Comparison of ENCODE assay signal across 1 cellular context in the genomic region with DNA sequence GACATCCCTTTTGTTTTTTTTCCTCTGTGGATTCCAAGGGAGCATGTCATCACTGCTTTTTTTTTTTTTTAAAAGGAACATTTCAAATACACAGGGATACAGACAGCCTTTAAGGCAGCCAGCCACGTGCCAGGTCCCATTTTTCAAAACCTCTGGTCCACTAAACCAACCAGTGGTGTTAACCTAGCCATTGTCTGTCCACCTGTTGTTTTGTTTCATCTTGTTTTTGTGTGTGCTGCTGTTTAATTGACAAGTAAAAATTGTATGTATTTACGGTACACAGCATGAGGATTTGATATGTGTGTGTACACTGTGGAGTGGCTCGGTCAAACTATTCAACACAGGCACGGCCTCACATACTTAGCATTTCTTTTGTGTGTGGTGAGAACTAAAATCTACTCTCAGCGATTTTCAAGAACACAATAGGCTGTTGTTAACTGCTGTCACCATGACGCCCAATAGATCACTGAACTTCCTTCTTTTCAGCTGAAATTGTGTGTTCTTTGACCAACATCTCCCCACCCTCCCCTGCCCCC.
TF ChIP-seq lines count a peak whose summit lies in the region.

No MANE protein-coding gene starts in this region.

TF ChIP-seq in HepG2, 621 proteins besides CTCF, POLR2A, EP300 and RAD21 (continued from another document and continues in another):
- TF ChIP-seq, protein P1, sequence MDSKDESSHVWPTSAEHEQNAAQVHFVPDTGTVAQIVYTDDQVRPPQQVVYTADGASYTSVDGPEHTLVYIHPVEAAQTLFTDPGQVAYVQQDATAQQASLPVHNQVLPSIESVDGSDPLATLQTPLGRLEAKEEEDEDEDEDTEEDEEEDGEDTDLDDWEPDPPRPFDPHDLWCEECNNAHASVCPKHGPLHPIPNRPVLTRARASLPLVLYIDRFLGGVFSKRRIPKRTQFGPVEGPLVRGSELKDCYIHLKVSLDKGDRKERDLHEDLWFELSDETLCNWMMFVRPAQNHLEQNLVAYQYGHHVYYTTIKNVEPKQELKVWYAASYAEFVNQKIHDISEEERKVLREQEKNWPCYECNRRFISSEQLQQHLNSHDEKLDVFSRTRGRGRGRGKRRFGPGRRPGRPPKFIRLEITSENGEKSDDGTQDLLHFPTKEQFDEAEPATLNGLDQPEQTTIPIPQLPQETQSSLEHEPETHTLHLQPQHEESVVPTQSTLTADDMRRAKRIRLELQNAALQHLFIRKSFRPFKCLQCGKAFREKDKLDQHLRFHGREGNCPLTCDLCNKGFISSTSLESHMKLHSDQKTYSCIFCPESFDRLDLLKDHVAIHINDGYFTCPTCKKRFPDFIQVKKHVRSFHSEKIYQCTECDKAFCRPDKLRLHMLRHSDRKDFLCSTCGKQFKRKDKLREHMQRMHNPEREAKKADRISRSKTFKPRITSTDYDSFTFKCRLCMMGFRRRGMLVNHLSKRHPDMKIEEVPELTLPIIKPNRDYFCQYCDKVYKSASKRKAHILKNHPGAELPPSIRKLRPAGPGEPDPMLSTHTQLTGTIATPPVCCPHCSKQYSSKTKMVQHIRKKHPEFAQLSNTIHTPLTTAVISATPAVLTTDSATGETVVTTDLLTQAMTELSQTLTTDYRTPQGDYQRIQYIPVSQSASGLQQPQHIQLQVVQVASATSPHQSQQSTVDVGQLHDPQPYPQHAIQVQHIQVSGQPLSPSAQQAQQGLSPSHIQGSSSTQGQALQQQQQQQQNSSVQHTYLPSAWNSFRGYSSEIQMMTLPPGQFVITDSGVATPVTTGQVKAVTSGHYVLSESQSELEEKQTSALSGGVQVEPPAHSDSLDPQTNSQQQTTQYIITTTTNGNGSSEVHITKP (CRISPR knock-in tag; IDR thresholded peaks at IDR 0.05; ENCODE audit: low read depth): no peak
- TF ChIP-seq ZNF33B (CRISPR knock-in tag; IDR thresholded peaks at IDR 0.05): no peak
- TF ChIP-seq, protein P2, sequence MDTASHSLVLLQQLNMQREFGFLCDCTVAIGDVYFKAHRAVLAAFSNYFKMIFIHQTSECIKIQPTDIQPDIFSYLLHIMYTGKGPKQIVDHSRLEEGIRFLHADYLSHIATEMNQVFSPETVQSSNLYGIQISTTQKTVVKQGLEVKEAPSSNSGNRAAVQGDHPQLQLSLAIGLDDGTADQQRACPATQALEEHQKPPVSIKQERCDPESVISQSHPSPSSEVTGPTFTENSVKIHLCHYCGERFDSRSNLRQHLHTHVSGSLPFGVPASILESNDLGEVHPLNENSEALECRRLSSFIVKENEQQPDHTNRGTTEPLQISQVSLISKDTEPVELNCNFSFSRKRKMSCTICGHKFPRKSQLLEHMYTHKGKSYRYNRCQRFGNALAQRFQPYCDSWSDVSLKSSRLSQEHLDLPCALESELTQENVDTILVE (CRISPR knock-in tag; IDR thresholded peaks at IDR 0.05): no peak
- peak; percentile 94 for TF ChIP-seq SOX5 (CRISPR knock-in tag; IDR thresholded peaks at IDR 0.05; ENCODE audit: borderline replicate concordance)
- no peak for TF ChIP-seq ZNF646 (CRISPR knock-in tag; IDR thresholded peaks at IDR 0.05)
- TF ChIP-seq, protein P3, sequence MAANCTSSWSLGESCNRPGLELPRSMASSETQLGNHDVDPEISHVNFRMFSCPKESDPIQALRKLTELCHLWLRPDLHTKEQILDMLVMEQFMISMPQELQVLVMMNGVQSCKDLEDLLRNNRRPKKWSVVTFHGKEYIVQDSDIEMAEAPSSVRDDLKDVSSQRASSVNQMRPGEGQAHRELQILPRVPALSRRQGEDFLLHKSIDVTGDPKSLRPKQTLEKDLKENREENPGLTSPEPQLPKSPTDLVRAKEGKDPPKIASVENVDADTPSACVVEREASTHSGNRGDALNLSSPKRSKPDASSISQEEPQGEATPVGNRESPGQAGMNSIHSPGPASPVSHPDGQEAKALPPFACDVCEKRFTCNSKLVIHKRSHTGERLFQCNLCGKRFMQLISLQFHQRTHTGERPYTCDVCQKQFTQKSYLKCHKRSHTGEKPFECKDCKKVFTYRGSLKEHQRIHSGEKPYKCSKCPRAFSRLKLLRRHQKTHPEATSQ (CRISPR knock-in tag; IDR thresholded peaks at IDR 0.05; ENCODE audit: borderline replicate concordance): no peak
- no peak for TF ChIP-seq EHMT2 (IDR thresholded peaks at IDR 0.05; ENCODE audit: borderline replicate concordance, low read depth, low read length)
- TF ChIP-seq HES4 (CRISPR knock-in tag; IDR thresholded peaks at IDR 0.05; ENCODE audit: borderline replicate concordance): no peak
- no peak for TF ChIP-seq HMG20B (CRISPR knock-in tag; conservative IDR thresholded peaks at IDR 0.05)
- TF ChIP-seq KDM2A (CRISPR knock-in tag; IDR thresholded peaks at IDR 0.05; ENCODE audit: borderline replicate concordance, low read depth): no peak
- no peak for TF ChIP-seq YEATS2 (CRISPR knock-in tag; IDR thresholded peaks at IDR 0.05; ENCODE audit: borderline replicate concordance)
- no peak for TF ChIP-seq SCMH1 (CRISPR knock-in tag; IDR thresholded peaks at IDR 0.05; ENCODE audit: borderline replicate concordance)
- TF ChIP-seq ZBTB34 (CRISPR knock-in tag; IDR thresholded peaks at IDR 0.05): no peak
- no peak for TF ChIP-seq FOXA1 (IDR thresholded peaks at IDR 0.05)
- TF ChIP-seq FOXA1 (CRISPR knock-in tag; IDR thresholded peaks at IDR 0.05): peak; percentile 61
- no peak for TF ChIP-seq ZNF225 (CRISPR knock-in tag; IDR thresholded peaks at IDR 0.05)
- TF ChIP-seq JUNB (CRISPR knock-in tag; IDR thresholded peaks at IDR 0.05; ENCODE audit: borderline replicate concordance): no peak
- TF ChIP-seq HNRNPLL (IDR thresholded peaks at IDR 0.05; ENCODE audit: low read depth, low read length, poor library complexity, severe bottlenecking): no peak
- TF ChIP-seq, protein P4, sequence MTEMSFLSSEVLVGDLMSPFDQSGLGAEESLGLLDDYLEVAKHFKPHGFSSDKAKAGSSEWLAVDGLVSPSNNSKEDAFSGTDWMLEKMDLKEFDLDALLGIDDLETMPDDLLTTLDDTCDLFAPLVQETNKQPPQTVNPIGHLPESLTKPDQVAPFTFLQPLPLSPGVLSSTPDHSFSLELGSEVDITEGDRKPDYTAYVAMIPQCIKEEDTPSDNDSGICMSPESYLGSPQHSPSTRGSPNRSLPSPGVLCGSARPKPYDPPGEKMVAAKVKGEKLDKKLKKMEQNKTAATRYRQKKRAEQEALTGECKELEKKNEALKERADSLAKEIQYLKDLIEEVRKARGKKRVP (CRISPR knock-in tag; IDR thresholded peaks at IDR 0.05): no peak; a peak in 1 of 4 replicates
- TF ChIP-seq ZNF512B (CRISPR knock-in tag; IDR thresholded peaks at IDR 0.05; ENCODE audit: borderline replicate concordance): no peak
- TF ChIP-seq, protein P5, sequence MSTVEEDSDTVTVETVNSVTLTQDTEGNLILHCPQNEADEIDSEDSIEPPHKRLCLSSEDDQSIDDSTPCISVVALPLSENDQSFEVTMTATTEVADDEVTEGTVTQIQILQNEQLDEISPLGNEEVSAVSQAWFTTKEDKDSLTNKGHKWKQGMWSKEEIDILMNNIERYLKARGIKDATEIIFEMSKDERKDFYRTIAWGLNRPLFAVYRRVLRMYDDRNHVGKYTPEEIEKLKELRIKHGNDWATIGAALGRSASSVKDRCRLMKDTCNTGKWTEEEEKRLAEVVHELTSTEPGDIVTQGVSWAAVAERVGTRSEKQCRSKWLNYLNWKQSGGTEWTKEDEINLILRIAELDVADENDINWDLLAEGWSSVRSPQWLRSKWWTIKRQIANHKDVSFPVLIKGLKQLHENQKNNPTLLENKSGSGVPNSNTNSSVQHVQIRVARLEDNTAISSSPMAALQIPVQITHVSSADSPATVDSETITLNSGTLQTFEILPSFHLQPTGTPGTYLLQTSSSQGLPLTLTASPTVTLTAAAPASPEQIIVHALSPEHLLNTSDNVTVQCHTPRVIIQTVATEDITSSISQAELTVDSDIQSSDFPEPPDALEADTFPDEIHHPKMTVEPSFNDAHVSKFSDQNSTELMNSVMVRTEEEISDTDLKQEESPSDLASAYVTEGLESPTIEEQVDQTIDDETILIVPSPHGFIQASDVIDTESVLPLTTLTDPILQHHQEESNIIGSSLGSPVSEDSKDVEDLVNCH (CRISPR knock-in tag; IDR thresholded peaks at IDR 0.05): no peak
- TF ChIP-seq, protein P6, sequence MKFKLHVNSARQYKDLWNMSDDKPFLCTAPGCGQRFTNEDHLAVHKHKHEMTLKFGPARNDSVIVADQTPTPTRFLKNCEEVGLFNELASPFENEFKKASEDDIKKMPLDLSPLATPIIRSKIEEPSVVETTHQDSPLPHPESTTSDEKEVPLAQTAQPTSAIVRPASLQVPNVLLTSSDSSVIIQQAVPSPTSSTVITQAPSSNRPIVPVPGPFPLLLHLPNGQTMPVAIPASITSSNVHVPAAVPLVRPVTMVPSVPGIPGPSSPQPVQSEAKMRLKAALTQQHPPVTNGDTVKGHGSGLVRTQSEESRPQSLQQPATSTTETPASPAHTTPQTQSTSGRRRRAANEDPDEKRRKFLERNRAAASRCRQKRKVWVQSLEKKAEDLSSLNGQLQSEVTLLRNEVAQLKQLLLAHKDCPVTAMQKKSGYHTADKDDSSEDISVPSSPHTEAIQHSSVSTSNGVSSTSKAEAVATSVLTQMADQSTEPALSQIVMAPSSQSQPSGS (CRISPR knock-in tag; IDR thresholded peaks at IDR 0.05): no peak
- no peak for TF ChIP-seq YEATS4 (CRISPR knock-in tag; IDR thresholded peaks at IDR 0.05; ENCODE audit: borderline replicate concordance)
- TF ChIP-seq ZEB1 (IDR thresholded peaks at IDR 0.05; ENCODE audit: insufficient replicate concordance, low read depth): no peak
- TF ChIP-seq, protein P7, sequence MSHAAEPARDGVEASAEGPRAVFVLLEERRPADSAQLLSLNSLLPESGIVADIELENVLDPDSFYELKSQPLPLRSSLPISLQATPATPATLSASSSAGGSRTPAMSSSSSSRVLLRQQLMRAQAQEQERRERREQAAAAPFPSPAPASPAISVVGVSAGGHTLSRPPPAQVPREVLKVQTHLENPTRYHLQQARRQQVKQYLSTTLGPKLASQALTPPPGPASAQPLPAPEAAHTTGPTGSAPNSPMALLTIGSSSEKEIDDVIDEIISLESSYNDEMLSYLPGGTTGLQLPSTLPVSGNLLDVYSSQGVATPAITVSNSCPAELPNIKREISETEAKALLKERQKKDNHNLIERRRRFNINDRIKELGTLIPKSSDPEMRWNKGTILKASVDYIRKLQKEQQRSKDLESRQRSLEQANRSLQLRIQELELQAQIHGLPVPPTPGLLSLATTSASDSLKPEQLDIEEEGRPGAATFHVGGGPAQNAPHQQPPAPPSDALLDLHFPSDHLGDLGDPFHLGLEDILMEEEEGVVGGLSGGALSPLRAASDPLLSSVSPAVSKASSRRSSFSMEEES (CRISPR knock-in tag; IDR thresholded peaks at IDR 0.05): peak; percentile 13; the same call in 1 of the 2 replicates
